In genomic region chr3:50088725-50089602, GRCh38 we compare ENCODE assay signal across 8 cellular contexts. TPM values are rescaled to one million over a fixed set of nuclear protein-coding genes. Genes with fewer than 3 reads are reported as not detected.
DNase-seq lines count a peak whose midpoint lies in the region; TF ChIP-seq lines count a peak whose summit lies in the region.

Gene RBM5 (plus strand): TSS chr3:50088919. CDS start chr3:50090435, 1,516 bp downstream.

- no peak within 1 kb of the TSS for H3T11ph ChIP-seq in H9 (ENCODE audit: low read length)

- no peak within 1 kb of the TSS for H4K8ac ChIP-seq in H9 (replicated peaks; ENCODE audit: insufficient read length, low read depth, low read length)

- no peaks in the 10 kb centered on the region for H3K9me2 ChIP-seq in MM.1S (replicated peaks; ENCODE audit: insufficient read depth, low read length)

- no peak within 1 kb of the TSS for H2BK15ac ChIP-seq in H9 (ENCODE audit: low read depth, low read length)

- H3K36me3 Mint-ChIP-seq in H9 (ENCODE audit: insufficient read depth in 1 of 3, low read depth in 3 of 3) (peaks cover 32 to 44% (median 41%) of the 10 kb centered on the region in 3 experiments), neural crest cell (ENCODE audit: low read depth) (peaks cover 24% of the 10 kb centered on the region)

- no peak within 1 kb of the TSS for H3K4ac ChIP-seq in H9 (ENCODE audit: low read depth, low read length)

- H2BK20ac ChIP-seq in H9 (ENCODE audit: low read depth, low read length, poor library complexity, severe bottlenecking) = no peak within 1 kb of the TSS

- peak within 1 kb of the TSS; percentile 97 to 99 (median 98) for H3K27ac Mint-ChIP-seq in H9
- peak within 1 kb of the TSS; percentile 98 for H3K27ac Mint-ChIP-seq in neural crest cell (ENCODE audit: unreplicated experiment)

- H3K36me3 ChIP-seq in MM.1S (replicated peaks; ENCODE audit: insufficient read depth, low read length) (peaks cover 11% of the 10 kb centered on the region), SJCRH30 (peaks cover 36% of the 10 kb centered on the region), stomach smooth muscle (ENCODE audit: control insufficient read depth in 2 of 2, insufficient read depth in 2 of 2, low read length in 2 of 2) (peaks cover 25 to 27% of the 10 kb centered on the region in 2 donors)

- H3K4me1 Mint-ChIP-seq in H9 (peaks cover 8 to 9% of the 10 kb centered on the region in 2 experiments), neural crest cell (peaks cover 25% of the 10 kb centered on the region)

- peak within 1 kb of the TSS; percentile 67 for H3K18ac ChIP-seq in H9 (ENCODE audit: insufficient read length, low read depth, low read length)

- H3K27me3 ChIP-seq in H9 (ENCODE audit: insufficient read depth, low read length) = no peaks in the 10 kb centered on the region
- no peaks in the 10 kb centered on the region for H3K27me3 ChIP-seq in MM.1S (replicated peaks; ENCODE audit: insufficient read depth, low read length)
- no peaks in the 10 kb centered on the region for H3K27me3 ChIP-seq in SJCRH30
- H3K27me3 ChIP-seq in stomach smooth muscle (ENCODE audit: control insufficient read depth in 1 of 2, insufficient read depth in 2 of 2, low read length in 2 of 2) = no peaks in the 10 kb centered on the region

- H4K5ac ChIP-seq in H9 (ENCODE audit: insufficient read length, low read depth, low read length) = peak within 1 kb of the TSS; percentile 38

- H3K9me3 Mint-ChIP-seq in H9 = peaks cover 7 to 10% of the 10 kb centered on the region in 2 experiments
- H3K9me3 Mint-ChIP-seq in neural crest cell = peaks cover 3% of the 10 kb centered on the region

- no peaks in the 10 kb centered on the region for H3F3A ChIP-seq in MM.1S (ENCODE audit: insufficient read depth, low read length)

- no peak within 1 kb of the TSS for H2BK5ac ChIP-seq in H9 (ENCODE audit: insufficient read length, low read length)

- H3K56ac ChIP-seq in H9 (ENCODE audit: insufficient read length, low read depth, low read length) = peak within 1 kb of the TSS; percentile 31

- H3K27me3 Mint-ChIP-seq in H9 (ENCODE audit: low read depth) (peaks cover 3% of the 10 kb centered on the region), neural crest cell (ENCODE audit: low read depth) (no peaks in the 10 kb centered on the region)

- H3K79me2 ChIP-seq in H9 (ENCODE audit: insufficient read depth, low read length) = peaks cover 4% of the 10 kb centered on the region; the same call in 1 of the 2 replicates
- peaks cover 47% of the 10 kb centered on the region for H3K79me2 ChIP-seq in MM.1S (ENCODE audit: low read length)

- H3K4me2 ChIP-seq in H9 (ENCODE audit: insufficient read depth, insufficient read length, low read length) (peak within 1 kb of the TSS; percentile 90), MM.1S (ENCODE audit: low read depth, low read length) (peak within 1 kb of the TSS; percentile 79)

- H3K4me1 ChIP-seq in H9 (ENCODE audit: insufficient read depth, low read length) = no peaks in the 10 kb centered on the region; the same call in 1 of the 2 replicates
- H3K4me1 ChIP-seq in MM.1S (ENCODE audit: low read length) = peaks cover 13% of the 10 kb centered on the region
- H3K4me1 ChIP-seq in SJCRH30 = no peaks in the 10 kb centered on the region; the same call in 1 of the 2 replicates
- peaks cover 16% of the 10 kb centered on the region for H3K4me1 ChIP-seq in stomach smooth muscle (ENCODE audit: control insufficient read depth, insufficient read depth, low read length)

- H4K91ac ChIP-seq in H9 (ENCODE audit: insufficient read length, low read depth, low read length) = no peak within 1 kb of the TSS

- H3K14ac ChIP-seq in H9 (ENCODE audit: insufficient read depth, low read length) = peak within 1 kb of the TSS; percentile 77

- H3K23me2 ChIP-seq in H9 (ENCODE audit: insufficient read length, low read depth, low read length, poor library complexity, severe bottlenecking) = no peaks in the 10 kb centered on the region

- no peak within 1 kb of the TSS for H3K27ac ChIP-seq in H9 (ENCODE audit: insufficient read length, low read depth, low read length)
- H3K27ac ChIP-seq in MM.1S (ENCODE audit: low read length) = peak within 1 kb of the TSS; percentile 70
- H3K27ac ChIP-seq in SJCRH30 = peak within 1 kb of the TSS; percentile 80
- peak within 1 kb of the TSS; percentile 96 for H3K27ac ChIP-seq in stomach smooth muscle (ENCODE audit: low read length)

- no peak within 1 kb of the TSS for H2AK5ac ChIP-seq in H9 (ENCODE audit: insufficient read length, low read length)

- no peak within 1 kb of the TSS for H2BK12ac ChIP-seq in H9 (ENCODE audit: insufficient read length, low read depth, low read length)

- H3K23ac ChIP-seq in H9 (ENCODE audit: insufficient read length, low read depth, low read length) = no peak within 1 kb of the TSS

- H4K20me1 ChIP-seq in H9 (ENCODE audit: control insufficient read depth, insufficient read depth, insufficient read length) (no peaks in the 10 kb centered on the region), MM.1S (ENCODE audit: insufficient read depth, low read length) (no peaks in the 10 kb centered on the region)

- TF ChIP-seq CTCF in H9 (conservative IDR thresholded peaks at IDR 0.05) (no peak), MM.1S (IDR thresholded peaks at IDR 0.05; ENCODE audit: low read length) (no peak), foreskin fibroblast (IDR thresholded peaks at IDR 0.05; ENCODE audit: low read depth, low read length) (no peak), neural crest cell (conservative IDR thresholded peaks at IDR 0.05) (no peak)

- no CpG with 5 or more reads among the region's 61 CpGs for WGBS in H9 (ENCODE audit: extremely low coverage, insufficient read length, low lambda C conversion rate)

- peaks cover 5% of the 10 kb centered on the region for H3K79me1 ChIP-seq in H9 (ENCODE audit: insufficient read depth, low read depth, low read length, poor library complexity, severe bottlenecking)

- H2AFZ ChIP-seq in H9 (ENCODE audit: low read length) = no peak within 1 kb of the TSS
- H2AFZ ChIP-seq in MM.1S (ENCODE audit: low read length) = peak within 1 kb of the TSS; percentile 78

- peak within 1 kb of the TSS; percentile 95 for H3K4me3 ChIP-seq in MM.1S (ENCODE audit: low read length)
- H3K4me3 ChIP-seq in SJCRH30 = peak within 1 kb of the TSS; percentile 74
- H3K4me3 ChIP-seq in foreskin fibroblast (ENCODE audit: low read depth in 1 of 2, low read length in 2 of 2) = peak within 1 kb of the TSS; percentile 78 to 98
- H3K4me3 ChIP-seq in stomach smooth muscle (ENCODE audit: low read length in 2 of 2) = peak within 1 kb of the TSS; percentile 74 to 99

- H3K9ac ChIP-seq in H9 (ENCODE audit: extremely low read depth, insufficient read length, low read length) = peak within 1 kb of the TSS; percentile 92
- peak within 1 kb of the TSS; percentile 98 for H3K9ac ChIP-seq in MM.1S (ENCODE audit: low read length)
- peak within 1 kb of the TSS; percentile 95 to 100 for H3K9ac ChIP-seq in stomach smooth muscle (ENCODE audit: low read length in 2 of 2)

- DNase-seq in ELR (ENCODE audit: low read depth) (peak; percentile 93), H9 (peak; percentile 93), MM.1S (peak; percentile 95), SJCRH30 (peak; percentile 93 to 95), foreskin fibroblast (peak; percentile 92 to 98), neural crest cell (ENCODE audit: low read depth, low spot score) (peak; percentile 85)
- DNase-seq in activated gamma-delta T cell treated with anti-CD3 and anti-CD28 coated beads, Interleukin-2, amount 50 U/mL, for 16 hours (ENCODE audit: low read depth) = peak; percentile 86

- no peak within 1 kb of the TSS for H2BK120ac ChIP-seq in H9 (ENCODE audit: low read depth, low read length, poor library complexity, severe bottlenecking)

- H3K9me3 ChIP-seq in H9 (ENCODE audit: control insufficient read depth, low read depth, low read length) = no peaks in the 10 kb centered on the region
- H3K9me3 ChIP-seq in MM.1S (replicated peaks; ENCODE audit: insufficient read depth, low read length) = no peaks in the 10 kb centered on the region
- no peaks in the 10 kb centered on the region for H3K9me3 ChIP-seq in SJCRH30 (replicated peaks)
- H3K9me3 ChIP-seq in stomach smooth muscle (ENCODE audit: control insufficient read depth in 2 of 2, low read length in 2 of 2) = no peaks in the 10 kb centered on the region

- H3K4me3 Mint-ChIP-seq in H9 (peak within 1 kb of the TSS; percentile 99), neural crest cell (peak within 1 kb of the TSS; percentile 98)

RNA-seq across cellular contexts. Expression of gene RBM5, which starts in this region (rescaled TPM):
- total RNA-seq in H9 (2021) (110 and 123 TPM in 2 replicates), neural crest cell (193 and 213 TPM in 2 replicates)
- total RNA-seq in SJCRH30 (2014; rRNA removed; shearing (Covaris generic)) = 75.6 and 98.5 TPM in 2 replicates
